In genomic region chr1:114670083-114671010, GRCh38 we compare ENCODE assay signal across 9 cellular contexts. TPM values are rescaled to one million over a fixed set of nuclear protein-coding genes. Genes with fewer than 3 reads are reported as not detected.
DNase-seq lines count a peak whose midpoint lies in the region; ATAC-seq, FAIRE-seq and TF ChIP-seq lines count a peak whose summit lies in the region.
"Had no signal": no experiment of that assay in that cellular context is flagged by ENCODE, and none has a peak within 500 bp of the region (broad histone marks: within the 10 kb centered on the region; RNA-seq: fewer than 3 reads in every experiment).

No MANE protein-coding gene starts in this region.

- peak overlapping the region; percentile 84 for H2AFZ ChIP-seq in endothelial cell of umbilical vein (ENCODE audit: low read depth, low read length)

- H3K9me3 Mint-ChIP-seq in CD14-positive monocyte: no peaks in the 10 kb centered on the region

- H3K27ac Mint-ChIP-seq in CD14-positive monocyte: peak overlapping the region in 5 of 7 donors; percentile 47 to 74 (median 60)

- H3K9ac ChIP-seq in endothelial cell of umbilical vein (replicated peaks; ENCODE audit: extremely low read depth, insufficient read depth, low read length): peak overlapping the region; percentile 49

- CTCF ChIA-PET in endothelial cell of umbilical vein (lab: Charles Lee): interaction anchor here (0.6 to 2.7 kb wide), 7 partner anchors 15 to 692 kb away, joined by 3 to 12 read pairs (median 5); partner anchors contain the start of gene OLFML3

- peaks cover 0 to 2% of the 10 kb centered on the region in 2 donors for H3K36me3 Mint-ChIP-seq in CD14-positive monocyte

- peak; percentile 92 for FAIRE-seq in endothelial cell of umbilical vein (lab: Jason Lieb, UNC)

- H3K4me1 Mint-ChIP-seq in CD14-positive monocyte: peaks cover 13% of the 10 kb centered on the region

- peaks cover 27 to 41% (median 31%) of the 10 kb centered on the region in 3 donors for H3K27me3 Mint-ChIP-seq in CD14-positive monocyte (ENCODE audit: low read depth in 3 of 3)

- H3K79me2 ChIP-seq in endothelial cell of umbilical vein (ENCODE audit: control insufficient read depth, insufficient read depth, low read length): no peaks in the 10 kb centered on the region

- ATAC-seq in GM19372 (IDR thresholded peaks at IDR 0.05; ENCODE audit: low read depth, unreplicated experiment) (peak; percentile 97), HG03460 (IDR thresholded peaks at IDR 0.05; ENCODE audit: unreplicated experiment) (peak; percentile 98)

- peak overlapping the region; percentile 88 to 93 for H3K4me3 Mint-ChIP-seq in CD14-positive monocyte

- H4K20me1 ChIP-seq in endothelial cell of umbilical vein (replicated peaks; ENCODE audit: control insufficient read depth, extremely low read depth, insufficient read depth, low read length): no peaks in the 10 kb centered on the region

- peak overlapping the region; percentile 87 for H3K4me2 ChIP-seq in endothelial cell of umbilical vein (ENCODE audit: insufficient read depth, low read length)

- no peaks in the 10 kb centered on the region for H3K36me3 ChIP-seq in endothelial cell of umbilical vein (ENCODE audit: control insufficient read depth in 2 of 2, extremely low read depth in 1 of 2, insufficient read depth in 2 of 2, low read length in 2 of 2)

- TF ChIP-seq CTCF in CD14-positive monocyte (IDR thresholded peaks at IDR 0.05): no peak
- no peak for TF ChIP-seq CTCF in endothelial cell of umbilical vein (IDR thresholded peaks at IDR 0.05; ENCODE audit: extremely low read depth in 1 of 2, insufficient read depth in 1 of 2, low read depth in 1 of 2, low read length in 2 of 2)

- DNase-seq in CD14-positive monocyte (ENCODE audit: low spot score) (peak; percentile 89), NOMO-1 (lab: John Stamatoyannopoulos, UW; ENCODE audit: unreplicated experiment in 2 of 2) (peak; percentile 71 to 87), endothelial cell of umbilical vein (ENCODE audit: low read depth, low spot score) (peak; percentile 91), midbrain (lab: John Stamatoyannopoulos, UW) (peak; percentile 82)
- DNase-seq in activated CD8-positive, alpha-beta memory T cell treated with anti-CD3 and anti-CD28 coated beads, Interleukin-2, amount 50 U/mL, for 48 hours: peak; percentile 88
- peak; percentile 52 for DNase-seq in stimulated activated CD8-positive, alpha-beta memory T cell treated with anti-CD3 and anti-CD28 coated beads, Interleukin-15, amount 100 ng/mL, for 24 hours (ENCODE audit: low read depth)

- H3K9me1 ChIP-seq in endothelial cell of umbilical vein (replicated peaks; ENCODE audit: control insufficient read depth, extremely low read depth, insufficient read depth, low read length): no peaks in the 10 kb centered on the region

- POLR2A ChIA-PET in endothelial cell of umbilical vein (lab: Charles Lee): no interaction called here

- peaks cover 11% of the 10 kb centered on the region for H3K4me1 ChIP-seq in endothelial cell of umbilical vein (ENCODE audit: control insufficient read depth, extremely low read depth, insufficient read depth, low read length)

- H3K4me3 ChIP-seq in endothelial cell of umbilical vein (replicated peaks in 1 of 3; ENCODE audit: insufficient read depth in 1 of 3, low read depth in 1 of 3, low read length in 3 of 3): peak overlapping the region in 2 of 3 experiments; percentile 49 to 62

- no peak overlapping the region for H3K27ac ChIP-seq in endothelial cell of umbilical vein (ENCODE audit: insufficient read depth, low read depth, low read length)

- no peaks in the 10 kb centered on the region for H3K9me3 ChIP-seq in endothelial cell of umbilical vein (replicated peaks; ENCODE audit: control insufficient read depth, insufficient read depth, low read length)

- peaks cover 10 to 17% of the 10 kb centered on the region in 2 experiments for H3K27me3 ChIP-seq in endothelial cell of umbilical vein (ENCODE audit: control insufficient read depth in 2 of 2, insufficient read depth in 2 of 2, low read length in 2 of 2)

- dilution Hi-C loops in endothelial cell of umbilical vein (cut with MboI; ENCODE audit: extremely low pct_ligation_motif_present, low sequenced_read_pairs): no loop called here

- intact Hi-C loops in CD14-positive monocyte (cut with micrococcal nuclease): no loop called here
- intact Hi-C loops in endothelial cell of umbilical vein (cut with micrococcal nuclease): loop anchor here (1.0 to 10.0 kb wide), 6 partner anchors 46 to 692 kb away; partner anchors contain the start of genes BCAS2, NRAS and TRIM33

- TF ChIP-seq POLR2A in endothelial cell of umbilical vein (IDR thresholded peaks at IDR 0.05; ENCODE audit: low read depth, low read length): no peak

- BruUV-seq in endothelial cell of umbilical vein (replicated peaks; lab: Mats Ljungman, UMichigan): no TSS peak

TF ChIP-seq in endothelial cell of umbilical vein, 7 proteins besides CTCF, POLR2A, EP300 and RAD21:
- TF ChIP-seq, protein P1, sequence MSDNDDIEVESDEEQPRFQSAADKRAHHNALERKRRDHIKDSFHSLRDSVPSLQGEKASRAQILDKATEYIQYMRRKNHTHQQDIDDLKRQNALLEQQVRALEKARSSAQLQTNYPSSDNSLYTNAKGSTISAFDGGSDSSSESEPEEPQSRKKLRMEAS (IDR thresholded peaks at IDR 0.05; ENCODE audit: insufficient read depth, insufficient read length): no peak
- TF ChIP-seq GATA2 (IDR thresholded peaks at IDR 0.05; ENCODE audit: insufficient read depth, insufficient read length, low read depth, low read length): no peak
- no peak for TF ChIP-seq FOS (IDR thresholded peaks at IDR 0.05; ENCODE audit: borderline replicate concordance, insufficient read depth, low read length)
- TF ChIP-seq MYC (IDR thresholded peaks at IDR 0.05; ENCODE audit: low read depth, low read length): no peak
- TF ChIP-seq JUN (IDR thresholded peaks at IDR 0.05; ENCODE audit: borderline replicate concordance, insufficient read depth, insufficient read length, low read depth): no peak
- TF ChIP-seq POLR2AphosphoS5 (IDR thresholded peaks at IDR 0.05; ENCODE audit: insufficient read depth, low read depth, low read length): no peak

RNA-seq across cellular contexts. Expression of gene DENND2C, which starts 0.5 kb away (rescaled TPM):
- under 1 TPM; 0.06 to 0.07 TPM for polyA plus RNA-seq in CD14-positive monocyte
- 0.22 and 0.44 TPM in 2 replicates for total RNA-seq in endothelial cell of umbilical vein
- polyA plus RNA-seq in endothelial cell of umbilical vein: 0.12 and 0.14 TPM in 2 replicates
- polyA plus RNA-seq in endothelial cell of umbilical vein (2011; cell fraction: cytosol; rRNA removed): 0.04 and 0.05 TPM in 2 replicates
- polyA plus RNA-seq in endothelial cell of umbilical vein (2011; cell fraction: nucleus; rRNA removed): 0.21 and 0.29 TPM in 2 replicates
- polyA plus RNA-seq in endothelial cell of umbilical vein (2012): 0.17 and 0.19 TPM in 2 replicates
- 0.70 and 1.2 TPM in 2 replicates for polyA minus RNA-seq in endothelial cell of umbilical vein
- polyA minus RNA-seq in endothelial cell of umbilical vein (2011; cell fraction: cytosol; rRNA and poly(A)+ RNA removed): 1.9 TPM
- polyA minus RNA-seq in endothelial cell of umbilical vein (2011; cell fraction: nucleus; rRNA and poly(A)+ RNA removed): 0.24 and 0.48 TPM in 2 replicates

RNA-seq across cellular contexts. Expression of gene AMPD1, which starts 25.0 kb away (rescaled TPM):
- not detected for polyA plus RNA-seq in CD14-positive monocyte
- not detected in 2 replicates for total RNA-seq in endothelial cell of umbilical vein
- polyA plus RNA-seq in endothelial cell of umbilical vein: not detected in 2 replicates
- not detected in 2 replicates for polyA plus RNA-seq in endothelial cell of umbilical vein (2011; cell fraction: cytosol; rRNA removed)
- not detected in 2 replicates for polyA plus RNA-seq in endothelial cell of umbilical vein (2011; cell fraction: nucleus; rRNA removed)
- polyA plus RNA-seq in endothelial cell of umbilical vein (2012): not detected in 2 replicates
- not detected in 2 replicates for polyA minus RNA-seq in endothelial cell of umbilical vein
- not detected for polyA minus RNA-seq in endothelial cell of umbilical vein (2011; cell fraction: cytosol; rRNA and poly(A)+ RNA removed)
- polyA minus RNA-seq in endothelial cell of umbilical vein (2011; cell fraction: nucleus; rRNA and poly(A)+ RNA removed): not detected in 2 replicates
- total RNA-seq: activated CD8-positive, alpha-beta memory T cell treated with anti-CD3 and anti-CD28 coated beads for 36 hours had no signal

RNA-seq across cellular contexts. Expression of gene NRAS, which starts 46.2 kb away (rescaled TPM):
- 10 to 100 TPM; 40.8 to 42.7 TPM for polyA plus RNA-seq in CD14-positive monocyte
- 76.5 and 78.7 TPM in 2 replicates for total RNA-seq in endothelial cell of umbilical vein
- polyA plus RNA-seq in endothelial cell of umbilical vein: 22.8 and 29.4 TPM in 2 replicates
- polyA plus RNA-seq in endothelial cell of umbilical vein (2011; cell fraction: cytosol; rRNA removed): 33.6 and 36.2 TPM in 2 replicates
- 20.5 and 25.9 TPM in 2 replicates for polyA plus RNA-seq in endothelial cell of umbilical vein (2011; cell fraction: nucleus; rRNA removed)
- polyA plus RNA-seq in endothelial cell of umbilical vein (2012): 34.7 and 61.0 TPM in 2 replicates
- polyA minus RNA-seq in endothelial cell of umbilical vein: 58.2 and 66.8 TPM in 2 replicates
- 34.1 TPM for polyA minus RNA-seq in endothelial cell of umbilical vein (2011; cell fraction: cytosol; rRNA and poly(A)+ RNA removed)
- 24.9 and 38.5 TPM in 2 replicates for polyA minus RNA-seq in endothelial cell of umbilical vein (2011; cell fraction: nucleus; rRNA and poly(A)+ RNA removed)
